Comparison of ENCODE assay signal across 9 cellular contexts in genomic region chr7:25391295-25391861, GRCh38.
A peak's percentile ranks its signal among the peaks of the same experiment; 100 is the strongest.
DNase-seq lines count a peak whose midpoint lies in the region; ATAC-seq and TF ChIP-seq lines count a peak whose summit lies in the region.
"Had no signal": no experiment of that assay in that cellular context is flagged by ENCODE, and none has a peak within 500 bp of the region (broad histone marks: within the 10 kb centered on the region; RNA-seq: fewer than 3 reads in every experiment).

No MANE protein-coding gene starts in this region.

- intact Hi-C loops in PC-3 (cut with micrococcal nuclease), result loop anchor here (1.0 to 2.0 kb wide), 2 partner anchors 175 to 459 kb away; no protein-coding TSS in a partner anchor

- no peaks in the 10 kb centered on the region for H3K4me1 ChIP-seq in PC-3 (ENCODE audit: insufficient read depth, low read length)
- H3K4me1 ChIP-seq in foreskin keratinocyte, result no peaks in the 10 kb centered on the region

- peak; percentile 51 for DNase-seq in NCI-H82 (lab: John Stamatoyannopoulos, UW)
- no peak for DNase-seq in NCI-H82 treated with DMSO at 0.1 percent for 48 hours (lab: John Stamatoyannopoulos, UW; ENCODE audit: unreplicated experiment)
- DNase-seq in PC-3, result peak; percentile 30
- DNase-seq in foreskin keratinocyte, result no peak
- peak; percentile 29 for DNase-seq in stromal cell of bone marrow (ENCODE audit: low read depth)
- DNase-seq in activated naive CD4-positive, alpha-beta T cell (lab: John Stamatoyannopoulos, UW), result no peak
- DNase-seq: activated B cell treated with CpG ODN at 0.5 μM for 24 hours had no signal

- POLR2A ChIA-PET in PC-3 (lab: Charles Lee; ENCODE audit: unreplicated experiment), result no interaction called here

- H3K9me2 ChIP-seq in PC-3 (replicated peaks; ENCODE audit: low read length), result no peaks in the 10 kb centered on the region

- no peak overlapping the region for H2AFZ ChIP-seq in PC-3 (ENCODE audit: low read length)

- H4K20me1 ChIP-seq in PC-3 (ENCODE audit: low read length), result no peaks in the 10 kb centered on the region

- ATAC-seq in PC-3, result no peak
- no peak for ATAC-seq in foreskin keratinocyte
- no peak for ATAC-seq in HG03097 (IDR thresholded peaks at IDR 0.05; ENCODE audit: low FRiP score, unreplicated experiment)
- ATAC-seq in esophagus mucosa, result no peak

- H3K36me3 ChIP-seq in PC-3 (ENCODE audit: low read depth, low read length), result no peaks in the 10 kb centered on the region

- H3K27me3 ChIP-seq in PC-3 (ENCODE audit: low read length), result peaks cover 64% of the 10 kb centered on the region
- peaks cover 33% of the 10 kb centered on the region for H3K27me3 ChIP-seq in foreskin keratinocyte

- H3K79me2 ChIP-seq in PC-3 (ENCODE audit: low read length), result no peaks in the 10 kb centered on the region

- H3K27ac ChIP-seq in PC-3 (ENCODE audit: low read length) (no peak overlapping the region), foreskin keratinocyte (no peak overlapping the region)

- no peaks in the 10 kb centered on the region for H3F3A ChIP-seq in PC-3 (ENCODE audit: low read length, unreplicated experiment)

- H3K4me3 ChIP-seq in PC-3 (ENCODE audit: low read length), result no peak overlapping the region

- no peaks in the 10 kb centered on the region for H3K9me3 ChIP-seq in PC-3 (ENCODE audit: low read length)

- BruUV-seq in PC-3 (replicated peaks; lab: Mats Ljungman, UMichigan), result no TSS peak

- CTCF ChIA-PET in PC-3 (lab: Charles Lee), result interaction anchor here (1.2 to 1.3 kb wide), 2 partner anchors 131 to 175 kb away, joined by 4 to 8 read pairs; no protein-coding TSS in a partner anchor

- no peak overlapping the region for H3K9ac ChIP-seq in PC-3 (ENCODE audit: low read length)

- H3K4me2 ChIP-seq in PC-3 (ENCODE audit: low read length), result no peak overlapping the region

- TF ChIP-seq CTCF in PC-3 (conservative IDR thresholded peaks at IDR 0.05; ENCODE audit: low read depth, low read length), result peak; percentile 56
- TF ChIP-seq CTCF in foreskin keratinocyte (conservative IDR thresholded peaks at IDR 0.05), result peak; percentile 64

Comparison
In these comparisons a context has a peak if more than half of its experiments do, and no peak if none do; other contexts are left out.
1. DNase-seq: peak in NCI-H82 (single experiment), PC-3 (single experiment) and stromal cell of bone marrow (single experiment); none in NCI-H82 treated with DMSO at 0.1 percent for 48 hours (single experiment), foreskin keratinocyte (0 of 2) and activated naive CD4-positive, alpha-beta T cell (0 of 4).